In the genomic region with DNA sequence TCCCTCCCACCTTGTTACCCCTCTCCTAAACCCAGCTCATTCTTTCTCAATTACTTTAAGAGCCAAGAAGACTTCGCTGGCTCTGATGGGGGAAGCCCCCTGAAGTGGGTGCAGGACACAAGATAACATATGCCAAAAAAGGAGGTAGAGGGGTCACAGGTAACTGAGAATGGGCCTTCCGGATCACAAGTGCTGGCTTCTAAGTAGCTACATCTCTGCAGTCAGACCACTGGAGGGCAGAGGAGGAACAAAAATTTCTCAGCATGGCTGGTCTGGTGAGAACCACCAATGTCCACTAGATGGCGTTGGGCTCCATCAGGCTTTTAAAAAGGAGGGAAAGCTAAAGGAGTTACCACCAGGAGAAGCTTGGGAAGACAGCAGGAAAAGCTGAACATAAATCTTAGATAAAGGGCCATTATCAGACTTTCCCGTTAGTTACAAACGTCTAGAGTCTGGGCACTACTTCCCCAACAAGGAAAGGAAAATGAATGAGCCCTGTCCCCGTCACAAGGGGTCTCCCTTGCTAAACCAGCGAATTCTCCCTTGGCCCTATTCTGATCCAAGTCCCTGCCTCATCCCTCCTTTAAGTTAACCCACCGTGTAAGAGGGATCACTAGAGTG, we compare ENCODE assay signal across 1 cellular context.
TF ChIP-seq lines count a peak whose summit lies in the region.

No MANE protein-coding gene starts in this region.

TF ChIP-seq in GM12878, 131 proteins besides CTCF, POLR2A, EP300 and RAD21 (continued from another document):
- TF ChIP-seq, protein P1, sequence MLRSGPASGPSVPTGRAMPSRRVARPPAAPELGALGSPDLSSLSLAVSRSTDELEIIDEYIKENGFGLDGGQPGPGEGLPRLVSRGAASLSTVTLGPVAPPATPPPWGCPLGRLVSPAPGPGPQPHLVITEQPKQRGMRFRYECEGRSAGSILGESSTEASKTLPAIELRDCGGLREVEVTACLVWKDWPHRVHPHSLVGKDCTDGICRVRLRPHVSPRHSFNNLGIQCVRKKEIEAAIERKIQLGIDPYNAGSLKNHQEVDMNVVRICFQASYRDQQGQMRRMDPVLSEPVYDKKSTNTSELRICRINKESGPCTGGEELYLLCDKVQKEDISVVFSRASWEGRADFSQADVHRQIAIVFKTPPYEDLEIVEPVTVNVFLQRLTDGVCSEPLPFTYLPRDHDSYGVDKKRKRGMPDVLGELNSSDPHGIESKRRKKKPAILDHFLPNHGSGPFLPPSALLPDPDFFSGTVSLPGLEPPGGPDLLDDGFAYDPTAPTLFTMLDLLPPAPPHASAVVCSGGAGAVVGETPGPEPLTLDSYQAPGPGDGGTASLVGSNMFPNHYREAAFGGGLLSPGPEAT (IDR thresholded peaks at IDR 0.05; ENCODE audit: low read depth) = peak; percentile 58; the same call in 1 of the 2 replicates
- TF ChIP-seq MEF2B (IDR thresholded peaks at IDR 0.05; ENCODE audit: partially characterized antibody, poor library complexity, severe bottlenecking) = no peak
- no peak for TF ChIP-seq SRF (IDR thresholded peaks at IDR 0.05; ENCODE audit: low read depth in 2 of 2, low read length in 2 of 2)
- TF ChIP-seq JUNB (IDR thresholded peaks at IDR 0.05) = no peak
- 0 out of 2 replicates have a peak, but pooled peaks have one; percentile 34 for TF ChIP-seq MTA3 (IDR thresholded peaks at IDR 0.05; ENCODE audit: borderline replicate concordance, low read length)
- peak; percentile 93 for TF ChIP-seq SMARCA5 (IDR thresholded peaks at IDR 0.05)
- no peak for TF ChIP-seq SREBF2 (IDR thresholded peaks at IDR 0.05; ENCODE audit: low read length)
- TF ChIP-seq BCL11A (IDR thresholded peaks at IDR 0.05; ENCODE audit: low read depth, low read length) = no peak
- peak; percentile 86 for TF ChIP-seq YY1 (IDR thresholded peaks at IDR 0.05; ENCODE audit: low read depth, low read length)
- no peak; a peak in 1 of 4 replicates for TF ChIP-seq BHLHE40 (IDR thresholded peaks at IDR 0.05; ENCODE audit: borderline replicate concordance in 1 of 2, low read depth in 2 of 2, low read length in 1 of 2)
- TF ChIP-seq STAT3 (IDR thresholded peaks at IDR 0.05; ENCODE audit: low read depth, low read length) = no peak
- no peak for TF ChIP-seq BACH1 (IDR thresholded peaks at IDR 0.05; ENCODE audit: borderline replicate concordance)
- TF ChIP-seq, protein P2, sequence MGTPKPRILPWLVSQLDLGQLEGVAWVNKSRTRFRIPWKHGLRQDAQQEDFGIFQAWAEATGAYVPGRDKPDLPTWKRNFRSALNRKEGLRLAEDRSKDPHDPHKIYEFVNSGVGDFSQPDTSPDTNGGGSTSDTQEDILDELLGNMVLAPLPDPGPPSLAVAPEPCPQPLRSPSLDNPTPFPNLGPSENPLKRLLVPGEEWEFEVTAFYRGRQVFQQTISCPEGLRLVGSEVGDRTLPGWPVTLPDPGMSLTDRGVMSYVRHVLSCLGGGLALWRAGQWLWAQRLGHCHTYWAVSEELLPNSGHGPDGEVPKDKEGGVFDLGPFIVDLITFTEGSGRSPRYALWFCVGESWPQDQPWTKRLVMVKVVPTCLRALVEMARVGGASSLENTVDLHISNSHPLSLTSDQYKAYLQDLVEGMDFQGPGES (IDR thresholded peaks at IDR 0.05) = no peak
- TF ChIP-seq CREB1 (IDR thresholded peaks at IDR 0.05; ENCODE audit: low read depth) = no peak
- no peak for TF ChIP-seq KLF5 (IDR thresholded peaks at IDR 0.05; ENCODE audit: partially characterized antibody)
- TF ChIP-seq, protein P3, sequence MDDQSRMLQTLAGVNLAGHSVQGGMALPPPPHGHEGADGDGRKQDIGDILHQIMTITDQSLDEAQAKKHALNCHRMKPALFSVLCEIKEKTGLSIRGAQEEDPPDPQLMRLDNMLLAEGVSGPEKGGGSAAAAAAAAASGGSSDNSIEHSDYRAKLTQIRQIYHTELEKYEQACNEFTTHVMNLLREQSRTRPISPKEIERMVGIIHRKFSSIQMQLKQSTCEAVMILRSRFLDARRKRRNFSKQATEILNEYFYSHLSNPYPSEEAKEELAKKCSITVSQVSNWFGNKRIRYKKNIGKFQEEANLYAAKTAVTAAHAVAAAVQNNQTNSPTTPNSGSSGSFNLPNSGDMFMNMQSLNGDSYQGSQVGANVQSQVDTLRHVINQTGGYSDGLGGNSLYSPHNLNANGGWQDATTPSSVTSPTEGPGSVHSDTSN (IDR thresholded peaks at IDR 0.05; ENCODE audit: insufficient replicate concordance, low read depth, low read length) = no peak
